In the genomic region with DNA sequence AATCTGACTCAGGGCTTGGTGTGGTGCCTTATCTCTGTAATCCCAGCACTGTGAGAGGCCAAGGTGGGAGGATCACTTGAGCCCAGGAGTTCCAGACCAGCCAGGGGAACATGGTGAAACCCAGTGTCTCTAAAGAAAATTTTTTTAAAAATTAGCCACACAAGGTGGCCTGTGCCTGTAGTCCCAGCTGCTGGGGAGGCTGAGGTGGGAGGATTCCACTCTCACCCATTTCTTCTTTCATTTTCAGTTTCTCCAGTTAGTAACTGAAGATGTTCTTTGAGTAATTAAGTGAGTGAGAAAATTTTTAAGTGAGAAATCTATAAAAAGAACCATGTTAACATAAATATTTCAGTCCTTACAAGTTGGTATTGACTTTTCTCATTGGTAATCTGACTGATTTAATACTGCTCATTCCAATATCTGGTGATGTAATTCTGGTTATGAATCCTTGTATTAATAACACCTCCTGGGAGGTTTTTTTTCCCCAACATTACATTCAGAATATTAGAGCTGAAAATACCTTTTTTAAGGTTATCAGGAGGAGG, we compare ENCODE assay signal across 11 cellular contexts. TPM values are rescaled to one million over a fixed set of nuclear protein-coding genes. Genes with fewer than 3 reads are reported as not detected.
DNase-seq lines count a peak whose midpoint lies in the region; ATAC-seq, FAIRE-seq and TF ChIP-seq lines count a peak whose summit lies in the region.
"Had no signal": no experiment of that assay in that cellular context is flagged by ENCODE, and none has a peak within 500 bp of the region (broad histone marks: within the 10 kb centered on the region; RNA-seq: fewer than 3 reads in every experiment).

No MANE protein-coding gene starts in this region.

- ATAC-seq in GM21423 (IDR thresholded peaks at IDR 0.05; ENCODE audit: unreplicated experiment) (peak; percentile 88), HG03432 (IDR thresholded peaks at IDR 0.05; ENCODE audit: unreplicated experiment) (peak; percentile 89)
- ATAC-seq in central memory CD8-positive, alpha-beta T cell (replicated peaks; ENCODE audit: extremely low read depth, poor library complexity, severe bottlenecking) = peak; percentile 28

- H3K36me3 ChIP-seq in esophagus squamous epithelium (peaks cover 12 to 67% (median 12%) of the 10 kb centered on the region in 3 donors), spleen (peaks cover 8 to 72% (median 43%) of the 10 kb centered on the region in 6 donors), left ventricle myocardium inferior (peaks cover 45% of the 10 kb centered on the region)

- H3K9me3 Mint-ChIP-seq in central memory CD8-positive, alpha-beta T cell = no peaks in the 10 kb centered on the region
- H3K9me3 Mint-ChIP-seq: IgD-negative memory B cell had no signal

- H3K9me3 ChIP-seq in esophagus squamous epithelium = no peaks in the 10 kb centered on the region
- no peaks in the 10 kb centered on the region for H3K9me3 ChIP-seq in spleen
- H3K9me3 ChIP-seq in left ventricle myocardium inferior (replicated peaks) = no peaks in the 10 kb centered on the region

- H3K27me3 ChIP-seq in esophagus squamous epithelium (no peaks in the 10 kb centered on the region), spleen (replicated peaks in 1 of 7) (no peaks in the 10 kb centered on the region), left ventricle myocardium inferior (ENCODE audit: low read depth) (no peaks in the 10 kb centered on the region)

- no peak for TF ChIP-seq POLR2A in esophagus squamous epithelium (IDR thresholded peaks at IDR 0.05)
- TF ChIP-seq POLR2A in spleen (IDR thresholded peaks at IDR 0.05) = no peak

- H3K4me1 Mint-ChIP-seq in central memory CD8-positive, alpha-beta T cell = peaks cover 29% of the 10 kb centered on the region

- peaks cover 26% of the 10 kb centered on the region for H3K36me3 Mint-ChIP-seq in central memory CD8-positive, alpha-beta T cell (ENCODE audit: insufficient read depth)
- H3K36me3 Mint-ChIP-seq: IgD-negative memory B cell had no signal

- no peak overlapping the region for H3K4me3 Mint-ChIP-seq in central memory CD8-positive, alpha-beta T cell
- H3K4me3 Mint-ChIP-seq: IgD-negative memory B cell had no signal

- H3K27ac Mint-ChIP-seq in central memory CD8-positive, alpha-beta T cell (ENCODE audit: low read depth) = peak overlapping the region; percentile 71

- DNase-seq in GM18507 (ENCODE audit: extremely low spot score, insufficient read length, low read depth) (no peak), glomerular visceral epithelial cell (ENCODE audit: extremely low spot score) (no peak), esophagus squamous epithelium (lab: John Stamatoyannopoulos, UW) (no peak), spleen (no peak), left ventricle myocardium inferior (no peak)
- no peak for DNase-seq in central memory CD8-positive, alpha-beta T cell (ENCODE audit: low spot score in 2 of 2)

- H3K27ac ChIP-seq in esophagus squamous epithelium (no peak overlapping the region), spleen (peak overlapping the region in 1 of 8 donors; percentile 26), left ventricle myocardium inferior (replicated peaks) (no peak overlapping the region)

- peak; percentile 84 for FAIRE-seq in GM18507 (lab: Jason Lieb, UNC)
- FAIRE-seq: islet of Langerhans had no signal

- H3K4me1 ChIP-seq in esophagus squamous epithelium = peaks cover 11 to 29% (median 14%) of the 10 kb centered on the region in 3 donors
- peaks cover 20 to 65% (median 34%) of the 10 kb centered on the region in 6 donors for H3K4me1 ChIP-seq in spleen
- peaks cover 21% of the 10 kb centered on the region for H3K4me1 ChIP-seq in left ventricle myocardium inferior

- H3K4me3 ChIP-seq in esophagus squamous epithelium = no peak overlapping the region
- H3K4me3 ChIP-seq in spleen = no peak overlapping the region
- no peak overlapping the region for H3K4me3 ChIP-seq in left ventricle myocardium inferior
- H3K4me3 ChIP-seq: smooth muscle cell had no signal

- TF ChIP-seq CTCF in esophagus squamous epithelium (IDR thresholded peaks at IDR 0.05) (no peak), spleen (IDR thresholded peaks at IDR 0.05 in 8 of 11, conservative IDR thresholded peaks at IDR 0.05 in 3 of 11) (no peak), left ventricle myocardium inferior (IDR thresholded peaks at IDR 0.05; ENCODE audit: borderline replicate concordance) (no peak)

- intact Hi-C loops in esophagus squamous epithelium (cut with DNase I) = no loop called here
- intact Hi-C loops in spleen (cut with DNase I; ENCODE audit: low total_unique reads) = no loop called here
- intact Hi-C loops in left ventricle myocardium inferior (cut with micrococcal nuclease) = no loop called here

- H3K27me3 Mint-ChIP-seq in central memory CD8-positive, alpha-beta T cell = no peaks in the 10 kb centered on the region
- H3K27me3 Mint-ChIP-seq: IgD-negative memory B cell had no signal

RNA-seq across cellular contexts. Expression of a gene that starts 6.1 kb away (rescaled TPM):
- 10 to 100 TPM; 26.0 to 65.0 (median 33.7) TPM for total RNA-seq in esophagus squamous epithelium
- 10 to 100 TPM; 52.0 to 88.7 (median 64.8) TPM for total RNA-seq in spleen
- 10 to 100 TPM; 46.2 to 61.1 (median 47.7) TPM for polyA plus RNA-seq in spleen
- total RNA-seq in left ventricle myocardium inferior = 26.6 TPM

RNA-seq across cellular contexts. Expression of a gene that starts 21.1 kb away (rescaled TPM):
- 1 to 10 TPM in 3 of 4 donors, under 1 TPM in 1; 0.83 to 5.1 (median 1.9) TPM for total RNA-seq in esophagus squamous epithelium
- total RNA-seq in spleen = 1 to 10 TPM; 2.7 to 6.7 (median 4.6) TPM
- 1 to 10 TPM in 1 of 3 donors, under 1 TPM in 2; 0.76 to 1.1 (median 0.93) TPM for polyA plus RNA-seq in spleen
- 3.4 TPM for total RNA-seq in left ventricle myocardium inferior

RNA-seq across cellular contexts. Expression of a gene that starts 28.1 kb away (rescaled TPM):
- 10 to 100 TPM; 36.2 to 51.3 (median 48.4) TPM for total RNA-seq in esophagus squamous epithelium
- total RNA-seq in spleen = 10 to 100 TPM; 45.7 to 70.8 (median 65.1) TPM
- 10 to 100 TPM in 2 of 3 donors, 1 to 10 TPM in 1; 9.9 to 17.5 (median 12.1) TPM for polyA plus RNA-seq in spleen
- total RNA-seq in left ventricle myocardium inferior = 84.8 TPM

RNA-seq across cellular contexts. Expression of a gene that starts 28.3 kb away (rescaled TPM):
- total RNA-seq in esophagus squamous epithelium (10 to 100 TPM in 3 of 4 donors, 1 to 10 TPM in 1; 6.3 to 20.4 (median 11.4) TPM), spleen (10 to 100 TPM; 21.5 to 34.2 (median 29.3) TPM), left ventricle myocardium inferior (15.5 TPM)
- polyA plus RNA-seq in spleen = 10 to 100 TPM in 2 of 3 donors, 1 to 10 TPM in 1; 7.2 to 19.9 (median 12.2) TPM

RNA-seq across cellular contexts. Expression of a gene that starts 49.2 kb away (rescaled TPM):
- total RNA-seq in esophagus squamous epithelium (10 to 100 TPM; 43.8 to 51.9 (median 47.6) TPM), spleen (10 to 100 TPM; 83.9 to 99.4 (median 90.8) TPM), left ventricle myocardium inferior (27.9 TPM)
- polyA plus RNA-seq in spleen = 10 to 100 TPM; 23.8 to 38.2 (median 30.5) TPM

Comparison
In these comparisons a context has a peak if more than half of its experiments do, and no peak if none do; other contexts are left out.
1. ATAC-seq: peak in every context shown above with its lines; median percentile 89 in HG03432; 88 in GM21423; 28 in central memory CD8-positive, alpha-beta T cell.